ENCODE assay signal across 15 cellular contexts in the genomic region with DNA sequence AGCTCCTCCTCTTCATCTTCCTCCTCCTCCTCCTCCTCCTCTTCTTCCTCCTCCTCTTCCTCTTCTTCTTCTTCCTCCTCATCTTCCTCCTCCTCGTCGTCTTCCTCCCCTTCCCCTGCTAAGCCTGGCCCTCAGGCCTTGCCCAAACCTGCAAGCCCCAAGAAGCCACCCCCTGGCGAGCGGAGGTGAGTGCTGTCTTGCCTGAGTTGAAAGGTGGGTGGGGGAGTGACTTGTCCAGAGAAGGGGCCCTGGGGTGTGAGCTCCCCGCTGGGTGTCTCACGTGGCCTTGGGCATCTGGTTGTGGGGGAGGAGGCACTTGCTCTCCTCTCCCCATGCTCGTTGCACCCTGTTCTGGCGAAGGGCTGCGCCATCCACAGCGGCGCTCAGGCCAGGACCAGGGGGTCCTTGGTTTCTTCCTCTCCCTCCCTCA. TPM values are rescaled to one million over a fixed set of nuclear protein-coding genes. Genes with fewer than 3 reads are reported as not detected.
DNase-seq lines count a peak whose midpoint lies in the region; ATAC-seq, FAIRE-seq and TF ChIP-seq lines count a peak whose summit lies in the region.
"Had no signal": no experiment of that assay in that cellular context is flagged by ENCODE, and none has a peak within 500 bp of the region (broad histone marks: within the 10 kb centered on the region; RNA-seq: fewer than 3 reads in every experiment).

No MANE protein-coding gene starts in this region.

- peak overlapping the region; percentile 50 for H3K4me3 Mint-ChIP-seq in central memory CD8-positive, alpha-beta T cell

- 83% methylated on average over 11 of the region's 11 CpGs; no CpG with 5 or more reads in 1 of the 2 donors for WGBS in transverse colon (ENCODE audit: low coverage in 1 of 2), 2 donors

- H3K36me3 Mint-ChIP-seq in activated naive CD4-positive, alpha-beta T cell treated with anti-CD3 and anti-CD28 coated beads, Interleukin-2, amount 50 U/mL, for 72 hours = peaks cover 22 to 33% of the 10 kb centered on the region in 2 donors
- H3K36me3 Mint-ChIP-seq in central memory CD8-positive, alpha-beta T cell (ENCODE audit: insufficient read depth) = peaks cover 87% of the 10 kb centered on the region

- peak overlapping the region; percentile 68 for H3K9ac ChIP-seq in mucosa of rectum (ENCODE audit: low read depth in 1 of 2, low read length in 2 of 2)

- peaks cover 40% of the 10 kb centered on the region for H3K4me1 Mint-ChIP-seq in central memory CD8-positive, alpha-beta T cell

- no peak for FAIRE-seq in GM12891 (lab: Jason Lieb, UNC)
- FAIRE-seq: urothelium cell line had no signal

- no peaks in the 10 kb centered on the region for H3K9me3 ChIP-seq in mucosa of rectum (ENCODE audit: control insufficient read depth in 2 of 2, low read length in 2 of 2)
- no peaks in the 10 kb centered on the region for H3K9me3 ChIP-seq in transverse colon

- H3K27ac ChIP-seq in mucosa of rectum (ENCODE audit: low read depth in 2 of 2, low read length in 2 of 2) = peak overlapping the region; percentile 94 to 96
- peak overlapping the region; percentile 64 to 83 (median 80) for H3K27ac ChIP-seq in transverse colon

- no peak for ATAC-seq in activated naive CD4-positive, alpha-beta T cell treated with anti-CD3 and anti-CD28 coated beads, Interleukin-2, amount 50 U/mL, for 72 hours
- ATAC-seq in central memory CD8-positive, alpha-beta T cell (replicated peaks; ENCODE audit: extremely low read depth, poor library complexity, severe bottlenecking) = no peak
- ATAC-seq: activated CD4-positive, CD25-positive, alpha-beta regulatory T cell treated with anti-CD3 and anti-CD28 coated beads, Interleukin-2, amount 50 U/mL, for 24 hours had no signal

- TF ChIP-seq POLR2A in transverse colon (IDR thresholded peaks at IDR 0.05) = no peak
- TF ChIP-seq POLR2A in GM12891 (IDR thresholded peaks at IDR 0.05; ENCODE audit: low read depth, low read length) = no peak

- TF ChIP-seq CTCF in transverse colon (IDR thresholded peaks at IDR 0.05) = no peak

- H3K9me3 Mint-ChIP-seq in activated naive CD4-positive, alpha-beta T cell treated with anti-CD3 and anti-CD28 coated beads, Interleukin-2, amount 50 U/mL, for 72 hours = no peaks in the 10 kb centered on the region
- no peaks in the 10 kb centered on the region for H3K9me3 Mint-ChIP-seq in central memory CD8-positive, alpha-beta T cell

- intact Hi-C loops in transverse colon (cut with DNase I; ENCODE audit: low total_unique reads) = no loop called here

- H3K4me3 ChIP-seq in mucosa of rectum (ENCODE audit: low read length in 2 of 2) (no peak overlapping the region), transverse colon (no peak overlapping the region)
- H3K4me3 ChIP-seq: smooth muscle cell had no signal

- TF ChIP-seq EP300 in transverse colon (IDR thresholded peaks at IDR 0.05; ENCODE audit: low read depth) = no peak

- DNase-seq in activated naive CD4-positive, alpha-beta T cell treated with anti-CD3 and anti-CD28 coated beads, Interleukin-2, amount 50 U/mL, for 72 hours (ENCODE audit: low spot score in 2 of 2) = no peak
- DNase-seq in activated naive CD4-positive, alpha-beta T cell treated with anti-CD3 and anti-CD28 coated beads, Interleukin-2, amount 50 U/mL, for 16 hours = no peak
- no peak for DNase-seq in central memory CD8-positive, alpha-beta T cell (ENCODE audit: low spot score in 2 of 2)
- DNase-seq in transverse colon (no peak), GM12891 (ENCODE audit: insufficient read length, low spot score) (no peak)
- DNase-seq in stimulated activated CD8-positive, alpha-beta memory T cell treated with anti-CD3 and anti-CD28 coated beads, Interleukin-4, amount 100 ng/mL, for 48 hours = no peak
- no peak for DNase-seq in activated CD8-positive, alpha-beta memory T cell treated with anti-CD3 and anti-CD28 coated beads for 24 hours
- DNase-seq: ACHN; caudate nucleus; naive B cell; NK-92 treated with Interleukin-12 subunit alpha and Interleukin-12 subunit beta, amount 100 ng/mL, for 24 hours had no signal

- peaks cover 18 to 20% of the 10 kb centered on the region in 2 donors for H3K4me1 ChIP-seq in mucosa of rectum (ENCODE audit: control insufficient read depth in 2 of 2, insufficient read depth in 2 of 2, low read length in 2 of 2)
- H3K4me1 ChIP-seq in transverse colon = peaks cover 12 to 36% (median 22%) of the 10 kb centered on the region in 4 donors

- H3K27me3 Mint-ChIP-seq in central memory CD8-positive, alpha-beta T cell = no peaks in the 10 kb centered on the region
- H3K27me3 Mint-ChIP-seq: naive B cell had no signal

- in situ Hi-C loops in transverse colon (cut with MboI; ENCODE audit: low pct_ligation_motif_present in 1 of 4, low pct_unique_long_range_greater_than_20kb in 1 of 4, low sequenced_read_pairs in 3 of 4) = no loop called here

- no peaks in the 10 kb centered on the region for H3K27me3 ChIP-seq in mucosa of rectum (ENCODE audit: control insufficient read depth in 2 of 2, insufficient read depth in 2 of 2, low read length in 2 of 2)
- no peaks in the 10 kb centered on the region for H3K27me3 ChIP-seq in transverse colon

- H3K36me3 ChIP-seq in mucosa of rectum (ENCODE audit: control insufficient read depth in 2 of 2, insufficient read depth in 2 of 2, low read length in 2 of 2) = peaks cover 86 to 95% of the 10 kb centered on the region in 2 donors
- peaks cover 0 to 78% (median 27%) of the 10 kb centered on the region in 4 donors for H3K36me3 ChIP-seq in transverse colon

- peak overlapping the region; percentile 34 to 96 for H3K27ac Mint-ChIP-seq in activated naive CD4-positive, alpha-beta T cell treated with anti-CD3 and anti-CD28 coated beads, Interleukin-2, amount 50 U/mL, for 72 hours
- peak overlapping the region; percentile 94 for H3K27ac Mint-ChIP-seq in central memory CD8-positive, alpha-beta T cell (ENCODE audit: low read depth)

TF ChIP-seq in GM12891, 5 proteins besides CTCF, POLR2A, EP300 and RAD21:
- no peak for TF ChIP-seq POU2F2 (IDR thresholded peaks at IDR 0.05; ENCODE audit: low read depth, low read length)
- TF ChIP-seq SPI1 (IDR thresholded peaks at IDR 0.05; ENCODE audit: low read depth, low read length) = no peak
- no peak for TF ChIP-seq TAF1 (IDR thresholded peaks at IDR 0.05; ENCODE audit: low read depth, low read length)
- TF ChIP-seq POLR2AphosphoS5 (IDR thresholded peaks at IDR 0.05; ENCODE audit: low read depth, low read length) = no peak; the same call in 1 of the 2 replicates
- no peak for TF ChIP-seq PAX5 (IDR thresholded peaks at IDR 0.05; ENCODE audit: insufficient read depth, low read length, severe bottlenecking)

RNA-seq across cellular contexts. Expression of a gene that starts 8.0 kb away (rescaled TPM):
- 100 to 1,000 TPM; 218 to 224 TPM for total RNA-seq in activated naive CD4-positive, alpha-beta T cell treated with anti-CD3 and anti-CD28 coated beads, Interleukin-2, amount 50 U/mL, for 72 hours
- 100 to 1,000 TPM; 133 to 433 (median 288) TPM for total RNA-seq in transverse colon
- 213 TPM for polyA plus RNA-seq in GM12891 (2012; ENCODE audit: low read depth, missing spikeins)

RNA-seq across cellular contexts. Expression of a gene that starts 16.7 kb away (rescaled TPM):
- 100 to 1,000 TPM; 624 to 790 TPM for total RNA-seq in activated naive CD4-positive, alpha-beta T cell treated with anti-CD3 and anti-CD28 coated beads, Interleukin-2, amount 50 U/mL, for 72 hours
- total RNA-seq in transverse colon = 1,000 to 10,000 TPM in 2 of 4 donors, 100 to 1,000 TPM in 2; 545 to 3,500 (median 1,361) TPM
- 400 TPM for polyA plus RNA-seq in GM12891 (2012; ENCODE audit: low read depth, missing spikeins)

RNA-seq across cellular contexts. Expression of a gene that starts 18.2 kb away (rescaled TPM):
- not detected for total RNA-seq in activated naive CD4-positive, alpha-beta T cell treated with anti-CD3 and anti-CD28 coated beads, Interleukin-2, amount 50 U/mL, for 72 hours
- not detected for total RNA-seq in transverse colon
- not detected for polyA plus RNA-seq in GM12891 (2012; ENCODE audit: low read depth, missing spikeins)
- total RNA-seq: smooth muscle cell had no signal
- polyA plus RNA-seq: smooth muscle cell had no signal

RNA-seq across cellular contexts. Expression of a gene that starts 29.2 kb away (rescaled TPM):
- total RNA-seq in activated naive CD4-positive, alpha-beta T cell treated with anti-CD3 and anti-CD28 coated beads, Interleukin-2, amount 50 U/mL, for 72 hours = not detected
- not detected for total RNA-seq in transverse colon
- polyA plus RNA-seq in GM12891 (2012; ENCODE audit: low read depth, missing spikeins) = not detected
- total RNA-seq: smooth muscle cell had no signal
- polyA plus RNA-seq: smooth muscle cell had no signal

RNA-seq across cellular contexts. Expression of a gene that starts 47.9 kb away (rescaled TPM):
- total RNA-seq in activated naive CD4-positive, alpha-beta T cell treated with anti-CD3 and anti-CD28 coated beads, Interleukin-2, amount 50 U/mL, for 72 hours = 1 to 10 TPM; 1.8 to 2.4 TPM
- total RNA-seq in transverse colon = 1 to 10 TPM in 2 of 4 donors, not detected in 2; 1.6 to 1.9 TPM
- polyA plus RNA-seq in GM12891 (2012; ENCODE audit: low read depth, missing spikeins) = 29.1 TPM
- total RNA-seq: smooth muscle cell had no signal
- polyA plus RNA-seq: smooth muscle cell had no signal
